9 cellular contexts compared by ENCODE assay signal in the genomic region with DNA sequence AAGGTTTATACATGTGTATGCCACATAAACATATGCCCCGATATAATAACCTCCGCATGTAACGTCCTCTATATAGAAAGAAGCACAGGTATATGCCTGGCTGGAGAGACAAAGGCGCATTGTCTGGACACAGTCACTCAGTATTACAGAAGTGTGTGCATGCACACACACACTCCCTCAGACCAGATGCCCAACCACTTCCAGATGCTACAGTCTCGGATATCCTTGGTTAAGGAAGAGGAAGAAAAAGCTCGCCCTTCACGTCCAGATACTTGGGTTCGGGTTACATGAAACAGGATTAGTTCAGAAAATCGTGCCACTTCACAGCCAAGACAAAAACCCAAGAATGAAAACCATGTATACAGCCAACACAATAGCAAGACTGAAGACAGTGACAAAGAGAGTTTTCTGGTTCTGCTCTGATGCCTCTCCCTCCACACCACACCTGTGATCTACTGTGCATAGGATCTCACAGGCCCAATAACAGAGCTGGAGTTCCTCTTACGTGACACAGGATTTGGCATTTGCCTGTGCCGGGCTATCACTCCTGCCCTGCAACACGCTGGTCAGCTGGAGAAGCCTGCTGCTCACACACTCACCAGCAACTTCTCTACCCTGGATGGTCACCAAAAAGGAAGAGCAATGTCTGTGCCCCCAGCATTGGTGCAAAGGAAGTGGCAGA.
DNase-seq lines count a peak whose midpoint lies in the region; ATAC-seq and TF ChIP-seq lines count a peak whose summit lies in the region.
"Had no signal": no experiment of that assay in that cellular context is flagged by ENCODE, and none has a peak within 500 bp of the region (broad histone marks: within the 10 kb centered on the region; RNA-seq: fewer than 3 reads in every experiment).

No MANE protein-coding gene starts in this region.

- H3K27me3 ChIP-seq in gastrocnemius medialis: no peaks in the 10 kb centered on the region

- H3K4me1 ChIP-seq in gastrocnemius medialis: peaks cover 98 to 100% of the 10 kb centered on the region in 2 donors

- no peaks in the 10 kb centered on the region for H3K9me3 ChIP-seq in gastrocnemius medialis

- intact Hi-C loops in gastrocnemius medialis (cut with DNase I; ENCODE audit: low total_unique reads): no loop called here

- ATAC-seq in gastrocnemius medialis: no peak
- ATAC-seq in GM21447 (IDR thresholded peaks at IDR 0.05; ENCODE audit: unreplicated experiment): no peak
- ATAC-seq in GM19463 (IDR thresholded peaks at IDR 0.05; ENCODE audit: unreplicated experiment): no peak
- ATAC-seq in HG02798 (IDR thresholded peaks at IDR 0.05; ENCODE audit: poor library complexity, unreplicated experiment): no peak

- peak overlapping the region; percentile 96 to 97 (median 96) for H3K27ac ChIP-seq in gastrocnemius medialis
- H3K27ac ChIP-seq: coronary artery had no signal

- no peak for TF ChIP-seq CTCF in gastrocnemius medialis (IDR thresholded peaks at IDR 0.05 in 4 of 5, conservative IDR thresholded peaks at IDR 0.05 in 1 of 5)

- H3K36me3 ChIP-seq in gastrocnemius medialis: no peaks in the 10 kb centered on the region

- in situ Hi-C loops in gastrocnemius medialis (cut with MboI; ENCODE audit: low sequenced_read_pairs in 4 of 4): no loop called here

- TF ChIP-seq POLR2A in gastrocnemius medialis (IDR thresholded peaks at IDR 0.05): no peak

- H3K4me3 ChIP-seq in gastrocnemius medialis: no peak overlapping the region
- H3K4me3 ChIP-seq: coronary artery had no signal

- DNase-seq in EH (ENCODE audit: low read depth): peak; percentile 61
- peak; percentile 92 for DNase-seq in NCI-H524 treated with DMSO at 0.1 percent for 48 hours (lab: John Stamatoyannopoulos, UW)
- DNase-seq in fibroblast of gingiva (ENCODE audit: low read depth): peak; percentile 93
- no peak for DNase-seq in gastrocnemius medialis
- no peak for DNase-seq in NCI-H345 treated with DMSO at 0.1 percent for 48 hours (lab: John Stamatoyannopoulos, UW; ENCODE audit: unreplicated experiment)

Comparison
In these comparisons a context has a peak if more than half of its experiments do, and no peak if none do; other contexts are left out.
1. DNase-seq: peak in EH (single experiment), NCI-H524 treated with DMSO at 0.1 percent for 48 hours (single experiment) and fibroblast of gingiva (single experiment); none in gastrocnemius medialis (0 of 2) and NCI-H345 treated with DMSO at 0.1 percent for 48 hours (single experiment).